ENCODE assay signal across 8 cellular contexts in the genomic region with DNA sequence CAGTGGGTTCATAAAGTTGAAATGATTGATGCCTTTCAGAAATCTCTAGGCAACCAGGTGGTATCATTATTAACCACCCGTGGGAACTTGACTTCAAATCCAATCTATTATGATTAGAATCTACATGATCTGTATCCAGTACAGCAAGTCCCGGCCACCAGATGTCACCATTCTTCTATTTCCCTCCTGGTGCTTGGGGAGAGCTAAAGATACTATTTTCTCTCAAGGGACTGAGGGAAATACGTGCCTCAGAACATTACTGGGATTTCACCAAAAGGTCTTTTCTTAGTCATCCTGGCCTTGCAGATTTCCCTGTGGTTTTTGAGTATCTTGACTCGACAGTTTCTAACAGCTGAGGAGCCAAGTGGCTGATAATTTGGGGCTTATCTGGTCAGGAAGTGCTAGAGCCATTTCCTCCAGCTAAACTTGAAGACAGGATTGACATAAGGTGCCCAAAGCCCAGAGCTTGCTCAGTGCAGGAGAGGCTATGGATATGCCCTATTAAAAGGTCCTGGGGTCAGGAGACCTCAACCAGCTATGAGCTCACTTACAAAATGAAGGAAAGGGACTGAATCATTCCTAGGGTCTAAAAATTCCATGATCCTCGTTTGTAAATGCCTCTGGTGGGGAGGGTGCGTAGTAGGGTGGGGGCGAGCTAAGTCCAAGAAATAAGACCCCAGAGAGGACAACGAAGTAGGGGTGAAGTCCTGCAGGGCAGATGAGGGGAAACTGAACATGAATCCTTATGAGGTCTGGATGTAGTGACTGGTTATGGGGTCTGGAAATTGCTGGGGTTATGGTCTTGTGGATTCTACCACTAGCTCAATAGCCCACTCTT.
DNase-seq lines count a peak whose midpoint lies in the region; ATAC-seq and TF ChIP-seq lines count a peak whose summit lies in the region.

No MANE protein-coding gene starts in this region.

- H3K4me3 ChIP-seq in muscle layer of duodenum (ENCODE audit: low read depth in 1 of 2, low read length in 2 of 2): peak overlapping the region in 1 of 2 donors; percentile 13

- H3K27ac Mint-ChIP-seq in activated CD8-positive, alpha-beta memory T cell treated with anti-CD3 and anti-CD28 coated beads, Interleukin-2, amount 10 ng/mL, durations not matched to agents 7 days and 5 days: peak overlapping the region; percentile 92
- peak overlapping the region; percentile 22 for H3K27ac Mint-ChIP-seq in endothelial cell (ENCODE audit: unreplicated experiment)

- H3K27ac ChIP-seq in muscle layer of duodenum (ENCODE audit: low read length): peak overlapping the region; percentile 58

- H3K4me1 Mint-ChIP-seq in activated CD8-positive, alpha-beta memory T cell treated with anti-CD3 and anti-CD28 coated beads, Interleukin-2, amount 10 ng/mL, durations not matched to agents 7 days and 5 days: peaks cover 35% of the 10 kb centered on the region
- H3K4me1 Mint-ChIP-seq in endothelial cell (ENCODE audit: unreplicated experiment): peaks cover 33% of the 10 kb centered on the region

- CTCF ChIA-PET in activated CD8-positive, alpha-beta memory T cell treated with anti-CD3 and anti-CD28 coated beads, Interleukin-2, amount 10 ng/mL, durations not matched to agents 7 days and 5 days (lab: Charles Lee): interaction anchor here (0.6 to 8.3 kb wide), 38 partner anchors 9 to 597 kb away, joined by 3 to 109 read pairs (median 4); partner anchors contain the start of gene MGAT5

- no peaks in the 10 kb centered on the region for H3K27me3 ChIP-seq in muscle layer of duodenum (ENCODE audit: low read depth, low read length)

- H3K36me3 ChIP-seq in muscle layer of duodenum (ENCODE audit: control insufficient read depth in 1 of 2, insufficient read depth in 2 of 2, low read length in 2 of 2): no peaks in the 10 kb centered on the region

- in situ Hi-C loops in Caki2 (cut with HindIII; ENCODE audit: low pct_unique_long_range_greater_than_20kb, low sequenced_read_pairs): no loop called here

- no peaks in the 10 kb centered on the region for H3K36me3 Mint-ChIP-seq in activated CD8-positive, alpha-beta memory T cell treated with anti-CD3 and anti-CD28 coated beads, Interleukin-2, amount 10 ng/mL, durations not matched to agents 7 days and 5 days
- H3K36me3 Mint-ChIP-seq in endothelial cell (ENCODE audit: low read depth, unreplicated experiment): peaks cover 9% of the 10 kb centered on the region

- peaks cover 14% of the 10 kb centered on the region for H3K27me3 Mint-ChIP-seq in activated CD8-positive, alpha-beta memory T cell treated with anti-CD3 and anti-CD28 coated beads, Interleukin-2, amount 10 ng/mL, durations not matched to agents 7 days and 5 days
- H3K27me3 Mint-ChIP-seq in endothelial cell (ENCODE audit: unreplicated experiment): peaks cover 7% of the 10 kb centered on the region

- ATAC-seq in GM21390 (IDR thresholded peaks at IDR 0.05; ENCODE audit: unreplicated experiment): peak; percentile 45
- peak; percentile 47 for ATAC-seq in activated CD8-positive, alpha-beta memory T cell treated with anti-CD3 and anti-CD28 coated beads, Interleukin-2, amount 10 ng/mL, durations not matched to agents 7 days and 5 days

- peak; percentile 89 for DNase-seq in Caki2 (ENCODE audit: low read depth)
- DNase-seq in HT-29 (ENCODE audit: low spot score): peak; percentile 95
- DNase-seq in NOMO-1 treated with dmso at 0.1 percent for 144 hours (lab: John Stamatoyannopoulos, UW; ENCODE audit: unreplicated experiment): peak; percentile 67
- peak; percentile 93 for DNase-seq in activated CD8-positive, alpha-beta memory T cell treated with anti-CD3 and anti-CD28 coated beads, Interleukin-2, amount 10 ng/mL, durations not matched to agents 7 days and 5 days
- peak; percentile 76 for DNase-seq in endothelial cell (ENCODE audit: low spot score)
- peak; percentile 55 to 68 for DNase-seq in stimulated activated CD8-positive, alpha-beta memory T cell treated with anti-CD3 and anti-CD28 coated beads, Interleukin-7, amount 100 ng/mL, for 1 hour (ENCODE audit: low read depth in 2 of 2)

- peak; percentile 46 for TF ChIP-seq CTCF in endothelial cell (IDR thresholded peaks at IDR 0.05; ENCODE audit: unreplicated experiment)

- peaks cover 8 to 25% of the 10 kb centered on the region in 2 donors for H3K4me1 ChIP-seq in muscle layer of duodenum (ENCODE audit: control insufficient read depth in 1 of 2, insufficient read depth in 2 of 2, low read length in 2 of 2)

- H3K9me3 ChIP-seq in muscle layer of duodenum (ENCODE audit: control insufficient read depth in 1 of 2, low read length in 2 of 2): no peaks in the 10 kb centered on the region

- no peaks in the 10 kb centered on the region for H3K9me3 Mint-ChIP-seq in activated CD8-positive, alpha-beta memory T cell treated with anti-CD3 and anti-CD28 coated beads, Interleukin-2, amount 10 ng/mL, durations not matched to agents 7 days and 5 days (ENCODE audit: low read depth)
- H3K9me3 Mint-ChIP-seq in endothelial cell (ENCODE audit: unreplicated experiment): no peaks in the 10 kb centered on the region

- peak overlapping the region; percentile 87 for H3K4me3 Mint-ChIP-seq in activated CD8-positive, alpha-beta memory T cell treated with anti-CD3 and anti-CD28 coated beads, Interleukin-2, amount 10 ng/mL, durations not matched to agents 7 days and 5 days
- peak overlapping the region; percentile 96 for H3K4me3 Mint-ChIP-seq in endothelial cell (ENCODE audit: unreplicated experiment)
